Comparison of ENCODE assay signal across 15 cellular contexts in the genomic region with DNA sequence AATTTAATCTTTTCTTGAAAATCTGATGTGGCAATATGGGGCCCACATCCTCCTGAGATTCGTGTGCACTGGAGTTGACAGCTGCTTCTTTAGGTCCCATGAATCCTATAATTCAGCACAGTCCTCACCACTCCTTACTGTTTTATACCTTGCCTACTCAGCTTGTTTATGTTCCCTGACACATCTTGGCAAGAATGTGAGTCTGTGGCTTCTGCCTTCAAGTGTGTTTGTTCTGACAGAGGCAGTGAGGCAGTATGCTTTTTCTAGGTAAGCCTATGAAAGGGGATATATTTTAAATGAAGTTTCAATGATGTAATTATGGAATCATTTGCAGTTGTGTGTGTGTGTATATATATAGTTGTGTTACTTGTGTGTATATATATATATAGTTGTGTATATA.
"Had no signal": no experiment of that assay in that cellular context is flagged by ENCODE, and none has a peak within 500 bp of the region (broad histone marks: within the 10 kb centered on the region; RNA-seq: fewer than 3 reads in every experiment).

No MANE protein-coding gene starts in this region.

- H3K4me1 ChIP-seq: thyroid gland had no signal

- H3K9me3 ChIP-seq: thyroid gland had no signal

- DNase-seq: activated CD4-positive, alpha-beta T cell treated with anti-CD3 and anti-CD28 coated beads, Interleukin-2, amount 10 ng/mL, durations not matched to agents 24 days and 14 days; activated CD4-positive, CD25-positive, alpha-beta regulatory T cell; activated CD8-positive, alpha-beta memory T cell treated with anti-CD3 and anti-CD28 coated beads, Interleukin-2, amount 50 U/mL, for 48 hours; activated gamma-delta T cell treated with Interleukin-2 at 50 U/mL for 16 hours; activated naive CD8-positive, alpha-beta T cell treated with anti-CD3 and anti-CD28 coated beads for 36 hours; dorsolateral prefrontal cortex; endodermal cell; erythroblast; kidney glomerular epithelial cell; posterior cingulate gyrus; retina; thyroid gland had no signal

- H3K36me3 ChIP-seq: cardiac muscle cell, thyroid gland had no signal

- H3K27ac ChIP-seq: cardiac muscle cell, thyroid gland had no signal

- ATAC-seq: natural killer cell treated with Interleukin-12 subunit alpha and Interleukin-12 subunit beta and Interleukin-15 and Interleukin-18, amount 100 ng/mL, for 72 hours; stimulated activated memory B cell treated with anti-CD40 and anti-IgM and Interleukin-4, amounts not matched to agents 10 μg/mL and 1 μg/mL and 100 μg/mL, for 72 hours had no signal

- H3K4me3 ChIP-seq: cardiac muscle cell, dorsolateral prefrontal cortex, thyroid gland had no signal

- H3K27me3 ChIP-seq: cardiac muscle cell, dorsolateral prefrontal cortex, thyroid gland had no signal
